Comparison of ENCODE assay signal across 11 cellular contexts in the genomic region with DNA sequence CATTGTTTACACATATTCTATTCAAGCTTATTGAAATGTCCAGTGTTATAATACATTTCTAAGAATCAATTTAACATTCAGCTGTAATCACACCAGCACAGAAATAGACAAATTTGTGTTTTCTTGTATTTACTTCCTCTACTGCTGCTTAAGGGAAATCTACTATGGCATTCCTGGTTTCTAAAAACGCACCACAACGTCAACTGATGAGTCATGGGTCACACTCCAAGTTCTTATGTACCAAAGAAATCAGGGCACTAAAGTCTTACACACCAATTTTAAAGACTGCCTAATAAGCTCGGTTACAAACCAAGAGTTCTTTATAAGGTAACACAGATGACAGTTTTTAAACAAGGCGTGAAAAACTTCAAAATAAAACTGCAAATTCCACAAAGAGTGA. TPM values are rescaled to one million over a fixed set of nuclear protein-coding genes. Genes with fewer than 3 reads are reported as not detected.
DNase-seq lines count a peak whose midpoint lies in the region; ATAC-seq and TF ChIP-seq lines count a peak whose summit lies in the region.
"Had no signal": no experiment of that assay in that cellular context is flagged by ENCODE, and none has a peak within 500 bp of the region (broad histone marks: within the 10 kb centered on the region; RNA-seq: fewer than 3 reads in every experiment).

No MANE protein-coding gene starts in this region.

- H3K36me3 Mint-ChIP-seq in activated CD4-positive, alpha-beta memory T cell treated with anti-CD3 and anti-CD28 coated beads, Interleukin-2, amount 10 ng/mL, durations not matched to agents 7 days and 5 days (ENCODE audit: low read depth) = no peaks in the 10 kb centered on the region
- H3K36me3 Mint-ChIP-seq: natural killer cell treated with Interleukin-12 subunit alpha and Interleukin-12 subunit beta and Interleukin-15 and Interleukin-18, amount 100 ng/mL, for 72 hours had no signal

- H3K79me2 ChIP-seq in GM23248 (ENCODE audit: insufficient read depth) (peaks cover 60% of the 10 kb centered on the region), SK-N-SH (ENCODE audit: insufficient read depth) (peaks cover 20% of the 10 kb centered on the region; the same call in 1 of the 2 replicates)

- peaks cover 6% of the 10 kb centered on the region for H3K4me1 Mint-ChIP-seq in activated CD4-positive, alpha-beta memory T cell treated with anti-CD3 and anti-CD28 coated beads, Interleukin-2, amount 10 ng/mL, durations not matched to agents 7 days and 5 days

- H3K4me3 ChIP-seq in GM23248 (no peak overlapping the region), SK-N-SH (ENCODE audit: low read depth in 2 of 2, low read length in 1 of 2) (no peak overlapping the region), gastrocnemius medialis (peak overlapping the region; percentile 4 to 13 (median 6))
- H3K4me3 ChIP-seq: coronary artery had no signal

- H3K4me2 ChIP-seq in GM23248 (ENCODE audit: unreplicated experiment) (peak overlapping the region; percentile 1), SK-N-SH (no peak overlapping the region)

- ATAC-seq in gastrocnemius medialis (peak; percentile 95 to 97), GM19035 (IDR thresholded peaks at IDR 0.05; ENCODE audit: unreplicated experiment) (no peak)
- ATAC-seq: natural killer cell treated with Interleukin-12 subunit alpha and Interleukin-12 subunit beta and Interleukin-15 and Interleukin-18, amount 100 ng/mL, for 72 hours had no signal

- H3K27me3 Mint-ChIP-seq in activated CD4-positive, alpha-beta memory T cell treated with anti-CD3 and anti-CD28 coated beads, Interleukin-2, amount 10 ng/mL, durations not matched to agents 7 days and 5 days = no peaks in the 10 kb centered on the region
- H3K27me3 Mint-ChIP-seq: natural killer cell treated with Interleukin-12 subunit alpha and Interleukin-12 subunit beta and Interleukin-15 and Interleukin-18, amount 100 ng/mL, for 72 hours had no signal

- WGBS in GM23248 (ENCODE audit: low coverage in 1 of 2, low lambda C conversion rate in 2 of 2, missing lambda C conversion rate in 2 of 2), 2 experiments = 59 to 67% methylated on average over 4 of the region's 4 CpGs
- WGBS in SK-N-SH (ENCODE audit: low lambda C conversion rate) = 50% methylated on average over 4 of the region's 4 CpGs

- H3K4me3 Mint-ChIP-seq in activated CD4-positive, alpha-beta memory T cell treated with anti-CD3 and anti-CD28 coated beads, Interleukin-2, amount 10 ng/mL, durations not matched to agents 7 days and 5 days = no peak overlapping the region
- H3K4me3 Mint-ChIP-seq: natural killer cell treated with Interleukin-12 subunit alpha and Interleukin-12 subunit beta and Interleukin-15 and Interleukin-18, amount 100 ng/mL, for 72 hours had no signal

- H3K27me3 ChIP-seq in GM23248 (replicated peaks; ENCODE audit: insufficient read depth) = no peaks in the 10 kb centered on the region
- H3K27me3 ChIP-seq in SK-N-SH (ENCODE audit: insufficient read depth) = no peaks in the 10 kb centered on the region
- no peaks in the 10 kb centered on the region for H3K27me3 ChIP-seq in gastrocnemius medialis

- no peak for TF ChIP-seq EP300 in SK-N-SH (IDR thresholded peaks at IDR 0.05; ENCODE audit: borderline replicate concordance in 1 of 2, low read depth in 1 of 2, low read length in 1 of 2)

- H3K27ac ChIP-seq in GM23248 (no peak overlapping the region), SK-N-SH (ENCODE audit: low read depth in 2 of 2, low read length in 1 of 2) (no peak overlapping the region), gastrocnemius medialis (peak overlapping the region; percentile 60 to 75 (median 68)), caudate nucleus (ENCODE audit: low read depth, low read length) (no peak overlapping the region)
- H3K27ac ChIP-seq: coronary artery had no signal

- H3K9me3 Mint-ChIP-seq in activated CD4-positive, alpha-beta memory T cell treated with anti-CD3 and anti-CD28 coated beads, Interleukin-2, amount 10 ng/mL, durations not matched to agents 7 days and 5 days = no peaks in the 10 kb centered on the region
- H3K9me3 Mint-ChIP-seq: natural killer cell treated with Interleukin-12 subunit alpha and Interleukin-12 subunit beta and Interleukin-15 and Interleukin-18, amount 100 ng/mL, for 72 hours had no signal

- H4K20me1 ChIP-seq in GM23248 (ENCODE audit: insufficient read depth) (no peaks in the 10 kb centered on the region), SK-N-SH (ENCODE audit: insufficient read depth) (no peaks in the 10 kb centered on the region)

- H3F3A ChIP-seq in GM23248 (ENCODE audit: insufficient read depth) (no peaks in the 10 kb centered on the region), SK-N-SH (replicated peaks; ENCODE audit: insufficient read depth) (no peaks in the 10 kb centered on the region)

- intact Hi-C loops in gastrocnemius medialis (cut with DNase I; ENCODE audit: low total_unique reads) = no loop called here

- in situ Hi-C loops in GM23248 (cut with MboI) = no loop called here
- in situ Hi-C loops in gastrocnemius medialis (cut with MboI; ENCODE audit: low sequenced_read_pairs in 4 of 4) = loop anchor here in 3 of 4 donors (25.0 kb wide), 4 partner anchors 170 to 445 kb away; partner anchors contain the start of genes RASL11A (in 3 of the 3), RPL21 (in 3 of the 3), GTF3A (in 2 of the 3) and USP12 (in 1 of the 3)

- H3K9ac ChIP-seq in GM23248 = no peak overlapping the region
- no peak overlapping the region for H3K9ac ChIP-seq in SK-N-SH

- CTCF ChIA-PET in SK-N-SH (lab: Yijun Ruan, JAX) = interaction anchor here (1.0 to 2.2 kb wide), 3 partner anchors 9 to 12 kb away, joined by 3 to 4 read pairs (median 4); no protein-coding TSS in a partner anchor
- CTCF ChIA-PET in activated CD4-positive, alpha-beta memory T cell treated with anti-CD3 and anti-CD28 coated beads, Interleukin-2, amount 10 ng/mL, durations not matched to agents 7 days and 5 days (lab: Charles Lee) = no interaction called here

- H3K4me1 ChIP-seq in GM23248 (ENCODE audit: insufficient read depth) (no peaks in the 10 kb centered on the region), SK-N-SH (ENCODE audit: control insufficient read depth in 1 of 2, insufficient read depth in 2 of 2, low read depth in 1 of 2, low read length in 1 of 2) (peaks cover 0 to 13% of the 10 kb centered on the region in 2 experiments; a peak in 3 of 4 replicates), gastrocnemius medialis (peaks cover 38 to 43% of the 10 kb centered on the region in 2 donors)

- no peak for TF ChIP-seq RAD21 in SK-N-SH (IDR thresholded peaks at IDR 0.05; ENCODE audit: low read length)

- DNase-seq in GM23248 (peak; percentile 69), SK-N-SH (no peak), fibroblast of the conjunctiva (ENCODE audit: low read depth) (peak; percentile 34), gastrocnemius medialis (peak; percentile 14 to 36), caudate nucleus (lab: John Stamatoyannopoulos, UW) (no peak), COLO668 (lab: John Stamatoyannopoulos, UW; ENCODE audit: unreplicated experiment) (no peak)
- DNase-seq in activated CD4-positive, alpha-beta memory T cell treated with anti-CD3 and anti-CD28 coated beads, Interleukin-2, amount 10 ng/mL, durations not matched to agents 7 days and 5 days = no peak
- DNase-seq: activated CD4-positive, alpha-beta T cell treated with anti-CD3 and anti-CD28 coated beads, Interleukin-2, amount 50 U/mL, for 1 hour had no signal

- no peak overlapping the region for H3K27ac Mint-ChIP-seq in activated CD4-positive, alpha-beta memory T cell treated with anti-CD3 and anti-CD28 coated beads, Interleukin-2, amount 10 ng/mL, durations not matched to agents 7 days and 5 days
- H3K27ac Mint-ChIP-seq: natural killer cell treated with Interleukin-12 subunit alpha and Interleukin-12 subunit beta and Interleukin-15 and Interleukin-18, amount 100 ng/mL, for 72 hours had no signal

- POLR2A ChIA-PET in SK-N-SH (lab: Yijun Ruan, JAX) = no interaction called here
- POLR2A ChIA-PET in activated CD4-positive, alpha-beta memory T cell treated with anti-CD3 and anti-CD28 coated beads, Interleukin-2, amount 10 ng/mL, durations not matched to agents 7 days and 5 days (lab: Charles Lee) = interaction anchor here (1.3 kb wide), 1 partner anchor 13 kb away, joined by 5 read pairs; the partner anchor contains the start of gene LNX2

- no peak for TF ChIP-seq POLR2A in gastrocnemius medialis (IDR thresholded peaks at IDR 0.05)

- no peaks in the 10 kb centered on the region for H3K36me3 ChIP-seq in GM23248 (ENCODE audit: low read depth)
- no peaks in the 10 kb centered on the region for H3K36me3 ChIP-seq in SK-N-SH (replicated peaks in 1 of 2; ENCODE audit: control insufficient read depth in 1 of 2, insufficient read depth in 2 of 2, low read length in 1 of 2)
- H3K36me3 ChIP-seq in gastrocnemius medialis = no peaks in the 10 kb centered on the region

- H2AFZ ChIP-seq in GM23248 (no peak overlapping the region), SK-N-SH (ENCODE audit: low read depth) (no peak overlapping the region)

- no peak for TF ChIP-seq CTCF in SK-N-SH (IDR thresholded peaks at IDR 0.05)
- TF ChIP-seq CTCF in gastrocnemius medialis (IDR thresholded peaks at IDR 0.05 in 4 of 5, conservative IDR thresholded peaks at IDR 0.05 in 1 of 5) = no peak

- no peaks in the 10 kb centered on the region for H3K9me3 ChIP-seq in GM23248 (ENCODE audit: low read depth)
- H3K9me3 ChIP-seq in SK-N-SH = no peaks in the 10 kb centered on the region
- H3K9me3 ChIP-seq in gastrocnemius medialis = no peaks in the 10 kb centered on the region

- H3K9me2 ChIP-seq in GM23248 (ENCODE audit: insufficient read depth) (no peaks in the 10 kb centered on the region), SK-N-SH (no peaks in the 10 kb centered on the region)

TF ChIP-seq in SK-N-SH, 30 proteins besides CTCF, POLR2A, EP300 and RAD21 (continues in another document):
- peak; percentile 50; the same call in 1 of the 2 replicates for TF ChIP-seq JUND (IDR thresholded peaks at IDR 0.05)
- no peak for TF ChIP-seq NRF1 (IDR thresholded peaks at IDR 0.05; ENCODE audit: low read depth, low read length)

RNA-seq across cellular contexts. Expression of gene LNX2, which starts 13.2 kb away (rescaled TPM):
- 2.6 and 3.3 TPM in 2 replicates for total RNA-seq in GM23248 (2014; rRNA removed; shearing (Covaris generic))
- 2.0 and 2.1 TPM in 2 replicates for polyA plus RNA-seq in GM23248 (2016; fragmentation: Nextera tagmentation; extraction: Ambion mirVana)
- 3.7 and 4.6 TPM in 2 replicates for polyA plus RNA-seq in SK-N-SH (2012; rRNA removed)
- 4.8 and 5.0 TPM in 2 replicates for polyA plus RNA-seq in SK-N-SH (2012; cell fraction: cytosol; rRNA removed)
- polyA plus RNA-seq in SK-N-SH (2012; cell fraction: nucleus; rRNA removed) = 2.5 and 3.7 TPM in 2 replicates
- 1 to 10 TPM; 5.0 to 7.1 (median 6.2) TPM for total RNA-seq in gastrocnemius medialis
- total RNA-seq in activated CD4-positive, alpha-beta memory T cell treated with anti-CD3 and anti-CD28 coated beads, Interleukin-2, amount 10 ng/mL, durations not matched to agents 7 days and 5 days = 1 to 10 TPM; 8.0 to 8.1 TPM

RNA-seq across cellular contexts. Expression of gene POLR1D, which starts 14.6 kb away (rescaled TPM):
- 51.1 and 53.0 TPM in 2 replicates for total RNA-seq in GM23248 (2014; rRNA removed; shearing (Covaris generic))
- polyA plus RNA-seq in GM23248 (2016; fragmentation: Nextera tagmentation; extraction: Ambion mirVana) (60.2 and 66.8 TPM in 2 replicates), SK-N-SH (2012; rRNA removed) (143 and 150 TPM in 2 replicates)
- 165 and 183 TPM in 2 replicates for polyA plus RNA-seq in SK-N-SH (2012; cell fraction: cytosol; rRNA removed)
- 92.1 and 115 TPM in 2 replicates for polyA plus RNA-seq in SK-N-SH (2012; cell fraction: nucleus; rRNA removed)
- 100 to 1,000 TPM; 104 to 159 (median 142) TPM for total RNA-seq in gastrocnemius medialis
- total RNA-seq in activated CD4-positive, alpha-beta memory T cell treated with anti-CD3 and anti-CD28 coated beads, Interleukin-2, amount 10 ng/mL, durations not matched to agents 7 days and 5 days = 100 to 1,000 TPM; 125 to 127 TPM

Comparison
In these comparisons a context has a peak if more than half of its experiments do, and no peak if none do; other contexts are left out.
1. DNase-seq: peak in GM23248 (single experiment), fibroblast of the conjunctiva (single experiment) and gastrocnemius medialis (2 of 2); none in SK-N-SH (single experiment), activated CD4-positive, alpha-beta memory T cell treated with anti-CD3 and anti-CD28 coated beads, Interleukin-2, amount 10 ng/mL, durations not matched to agents 7 days and 5 days (single experiment), caudate nucleus (0 of 61) and COLO668 (single experiment).
2. H3K27ac ChIP-seq: peak in gastrocnemius medialis (4 of 4); none in GM23248 (single experiment), SK-N-SH (0 of 2) and caudate nucleus (single experiment).
3. H3K4me3 ChIP-seq: peak in gastrocnemius medialis (4 of 4); none in GM23248 (single experiment) and SK-N-SH (0 of 2).